2 cellular contexts compared by ENCODE assay signal in the genomic region with DNA sequence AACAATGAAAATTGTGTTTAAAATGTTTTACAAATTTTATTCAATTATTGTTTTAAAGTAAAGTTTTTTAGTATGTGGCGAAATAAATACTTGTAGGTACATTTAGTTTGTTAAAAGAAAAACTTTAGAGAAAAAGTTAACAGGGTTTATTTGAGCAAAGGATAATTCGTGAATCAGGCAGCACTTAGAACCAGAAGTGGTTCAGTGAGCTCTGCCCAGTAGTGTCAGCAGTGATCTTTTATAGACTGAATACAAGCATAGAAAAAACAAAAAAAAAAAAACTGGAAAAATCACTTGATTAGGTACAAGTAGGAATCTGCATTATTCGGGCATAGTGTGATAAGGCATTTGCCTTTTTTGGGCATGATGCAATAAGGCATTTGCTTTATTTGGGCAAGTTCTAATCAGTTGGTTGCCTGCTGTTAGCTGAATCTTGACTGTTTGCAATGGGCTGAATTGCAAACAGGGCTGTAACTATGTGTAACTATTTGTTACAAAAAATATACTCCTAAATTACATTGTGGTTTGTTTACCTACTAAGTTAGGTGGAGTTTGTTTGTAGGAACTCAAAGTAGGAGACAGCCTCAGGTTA.
TF ChIP-seq lines count a peak whose summit lies in the region.

No MANE protein-coding gene starts in this region.

TF ChIP-seq in HEK293, 187 proteins besides CTCF, POLR2A, EP300 and RAD21 (continued from another document):
- TF ChIP-seq, protein P1, sequence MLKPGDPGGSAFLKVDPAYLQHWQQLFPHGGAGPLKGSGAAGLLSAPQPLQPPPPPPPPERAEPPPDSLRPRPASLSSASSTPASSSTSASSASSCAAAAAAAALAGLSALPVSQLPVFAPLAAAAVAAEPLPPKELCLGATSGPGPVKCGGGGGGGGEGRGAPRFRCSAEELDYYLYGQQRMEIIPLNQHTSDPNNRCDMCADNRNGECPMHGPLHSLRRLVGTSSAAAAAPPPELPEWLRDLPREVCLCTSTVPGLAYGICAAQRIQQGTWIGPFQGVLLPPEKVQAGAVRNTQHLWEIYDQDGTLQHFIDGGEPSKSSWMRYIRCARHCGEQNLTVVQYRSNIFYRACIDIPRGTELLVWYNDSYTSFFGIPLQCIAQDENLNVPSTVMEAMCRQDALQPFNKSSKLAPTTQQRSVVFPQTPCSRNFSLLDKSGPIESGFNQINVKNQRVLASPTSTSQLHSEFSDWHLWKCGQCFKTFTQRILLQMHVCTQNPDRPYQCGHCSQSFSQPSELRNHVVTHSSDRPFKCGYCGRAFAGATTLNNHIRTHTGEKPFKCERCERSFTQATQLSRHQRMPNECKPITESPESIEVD (tag by site-specific recombination; IDR thresholded peaks at IDR 0.05), result 0 out of 2 replicates have a peak, but pooled peaks have one; percentile 43
- no peak for TF ChIP-seq ZNF624 (tag by site-specific recombination; IDR thresholded peaks at IDR 0.05)

TF ChIP-seq in H1, 55 proteins besides CTCF, POLR2A, EP300 and RAD21 (continued from another document):
- TF ChIP-seq, protein P2, sequence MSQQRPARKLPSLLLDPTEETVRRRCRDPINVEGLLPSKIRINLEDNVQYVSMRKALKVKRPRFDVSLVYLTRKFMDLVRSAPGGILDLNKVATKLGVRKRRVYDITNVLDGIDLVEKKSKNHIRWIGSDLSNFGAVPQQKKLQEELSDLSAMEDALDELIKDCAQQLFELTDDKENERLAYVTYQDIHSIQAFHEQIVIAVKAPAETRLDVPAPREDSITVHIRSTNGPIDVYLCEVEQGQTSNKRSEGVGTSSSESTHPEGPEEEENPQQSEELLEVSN (IDR thresholded peaks at IDR 0.05), result no peak
